In genomic region chr15:81291916-81292424, GRCh38 we compare ENCODE assay signal across 17 cellular contexts. TPM values are rescaled to one million over a fixed set of nuclear protein-coding genes. Genes with fewer than 3 reads are reported as not detected.
DNase-seq lines count a peak whose midpoint lies in the region; ATAC-seq, FAIRE-seq and TF ChIP-seq lines count a peak whose summit lies in the region.
"Had no signal": no experiment of that assay in that cellular context is flagged by ENCODE, and none has a peak within 500 bp of the region (broad histone marks: within the 10 kb centered on the region; RNA-seq: fewer than 3 reads in every experiment).

No MANE protein-coding gene starts in this region.

- intact Hi-C loops in dorsolateral prefrontal cortex (cut with DNase I) = no loop called here
- intact Hi-C loops in mammary epithelial cell (cut with micrococcal nuclease) = no loop called here

- peak overlapping the region; percentile 91 to 100 (median 98) for H3K27ac Mint-ChIP-seq in CD8-positive, alpha-beta memory T cell
- peak overlapping the region; percentile 60 to 92 for H3K27ac Mint-ChIP-seq in activated naive CD4-positive, alpha-beta T cell treated with anti-CD3 and anti-CD28 coated beads, Interleukin-2, amount 50 U/mL, for 72 hours

- no peak for ATAC-seq in activated naive CD4-positive, alpha-beta T cell treated with anti-CD3 and anti-CD28 coated beads, Interleukin-2, amount 50 U/mL, for 72 hours

- H3K9me3 ChIP-seq in CD8-positive, alpha-beta memory T cell (ENCODE audit: low read length) = no peaks in the 10 kb centered on the region
- H3K9me3 ChIP-seq in neutrophil = no peaks in the 10 kb centered on the region
- no peaks in the 10 kb centered on the region for H3K9me3 ChIP-seq in mammary epithelial cell (replicated peaks; ENCODE audit: insufficient read depth, low read length)
- H3K9me3 ChIP-seq: esophagus muscularis mucosa, heart left ventricle had no signal

- no peak overlapping the region for H2AFZ ChIP-seq in mammary epithelial cell (ENCODE audit: low read depth, low read length)

- POLR2A ChIA-PET in CD8-positive, alpha-beta memory T cell (lab: Charles Lee) = interaction anchor here (0.7 to 1.4 kb wide), 3 partner anchors 10 to 597 kb away, joined by 4 to 7 read pairs (median 5); partner anchors contain the start of genes ABHD17C and STARD5

- no peaks in the 10 kb centered on the region for H3K27me3 ChIP-seq in CD8-positive, alpha-beta memory T cell (ENCODE audit: insufficient read depth, low read length, poor library complexity, severe bottlenecking)
- no peaks in the 10 kb centered on the region for H3K27me3 ChIP-seq in neutrophil
- no peaks in the 10 kb centered on the region for H3K27me3 ChIP-seq in dorsolateral prefrontal cortex
- no peaks in the 10 kb centered on the region for H3K27me3 ChIP-seq in mammary epithelial cell (ENCODE audit: insufficient read depth, low read length)
- H3K27me3 ChIP-seq: heart left ventricle had no signal

- in situ Hi-C loops in mammary epithelial cell (cut with MboI; ENCODE audit: low sequenced_read_pairs in 2 of 2) = no loop called here

- peaks cover 92% of the 10 kb centered on the region for H3K4me1 ChIP-seq in CD8-positive, alpha-beta memory T cell (ENCODE audit: insufficient read depth, low read length)
- H3K4me1 ChIP-seq in neutrophil (ENCODE audit: control insufficient read depth in 1 of 2, insufficient read depth in 1 of 2, low read depth in 1 of 2, low read length in 1 of 2) = peaks cover 68 to 73% of the 10 kb centered on the region in 2 experiments
- H3K4me1 ChIP-seq in mammary epithelial cell (ENCODE audit: insufficient read depth, low read length) = peaks cover 6% of the 10 kb centered on the region

- H3K27me3 Mint-ChIP-seq in CD8-positive, alpha-beta memory T cell = peaks cover 0 to 2% of the 10 kb centered on the region in 2 donors

- TF ChIP-seq POLR2A in GM12892 (IDR thresholded peaks at IDR 0.05; ENCODE audit: low read depth, low read length) = 0 out of 2 replicates have a peak, but pooled peaks have one; percentile 32

- H3K36me3 ChIP-seq in CD8-positive, alpha-beta memory T cell (ENCODE audit: insufficient read depth, low read length) = peaks cover under 1% of the 10 kb centered on the region
- H3K36me3 ChIP-seq in neutrophil (no peaks in the 10 kb centered on the region), mammary epithelial cell (ENCODE audit: insufficient read depth, low read length) (no peaks in the 10 kb centered on the region)

- no peak for DNase-seq in CD8-positive, alpha-beta memory T cell
- DNase-seq in GM12892 (ENCODE audit: insufficient read length) (no peak), dorsolateral prefrontal cortex (no peak), mammary epithelial cell (no peak), NCI-H1417 treated with DMSO at 0.1 percent for 48 hours (lab: John Stamatoyannopoulos, UW) (no peak)
- no peak for DNase-seq in activated naive CD4-positive, alpha-beta T cell treated with anti-CD3 and anti-CD28 coated beads, Interleukin-2, amount 50 U/mL, for 72 hours (ENCODE audit: low spot score in 2 of 2)
- DNase-seq: amniotic stem cell, kidney glomerular epithelial cell, NCI-H1694, NCI-H526 had no signal

- peak overlapping the region; percentile 42 for H3K4me3 ChIP-seq in CD8-positive, alpha-beta memory T cell (ENCODE audit: low read length)
- no peak overlapping the region for H3K4me3 ChIP-seq in neutrophil (ENCODE audit: low read depth in 1 of 2, low read length in 1 of 2)
- H3K4me3 ChIP-seq in dorsolateral prefrontal cortex = no peak overlapping the region
- H3K4me3 ChIP-seq in mammary epithelial cell (replicated peaks in 1 of 3; ENCODE audit: insufficient read depth in 1 of 3, low read depth in 2 of 3, low read length in 3 of 3) = no peak overlapping the region
- H3K4me3 ChIP-seq: esophagus muscularis mucosa had no signal

- TF ChIP-seq CTCF in neutrophil (IDR thresholded peaks at IDR 0.05) = no peak
- no peak for TF ChIP-seq CTCF in dorsolateral prefrontal cortex (IDR thresholded peaks at IDR 0.05 in 54 of 56, conservative IDR thresholded peaks at IDR 0.05 in 2 of 56; ENCODE audit: low read depth in 1 of 56, partially characterized antibody in 56 of 56)
- TF ChIP-seq CTCF in mammary epithelial cell (conservative IDR thresholded peaks at IDR 0.05 in 1 of 2, IDR thresholded peaks at IDR 0.05 in 1 of 2; ENCODE audit: extremely low read depth in 1 of 2, insufficient read depth in 1 of 2, low read depth in 1 of 2, low read length in 2 of 2) = no peak

- CTCF ChIA-PET in CD8-positive, alpha-beta memory T cell (lab: Charles Lee) = interaction anchor here (0.7 to 5.8 kb wide), 6 partner anchors 10 to 33 kb away, joined by 3 to 37 read pairs (median 8); partner anchors contain the start of gene STARD5
- CTCF ChIA-PET in mammary epithelial cell (lab: Charles Lee; ENCODE audit: low non-redundant PET) = no interaction called here

- dilution Hi-C loops in mammary epithelial cell (cut with HindIII; ENCODE audit: low sequenced_read_pairs) = no loop called here

- no peak for FAIRE-seq in GM12892 (lab: Jason Lieb, UNC)
- FAIRE-seq: colon, H54, urothelium cell line had no signal

- no peaks in the 10 kb centered on the region for H3K9me3 Mint-ChIP-seq in CD8-positive, alpha-beta memory T cell
- peaks cover 6 to 12% of the 10 kb centered on the region in 2 donors for H3K9me3 Mint-ChIP-seq in activated naive CD4-positive, alpha-beta T cell treated with anti-CD3 and anti-CD28 coated beads, Interleukin-2, amount 50 U/mL, for 72 hours

- no peaks in the 10 kb centered on the region for H3K79me2 ChIP-seq in mammary epithelial cell (ENCODE audit: insufficient read depth, low read length)

- H3K27ac ChIP-seq in CD8-positive, alpha-beta memory T cell (ENCODE audit: low read depth, low read length) = peak overlapping the region; percentile 52
- H3K27ac ChIP-seq in neutrophil (peak overlapping the region; percentile 96), dorsolateral prefrontal cortex (no peak overlapping the region), mammary epithelial cell (ENCODE audit: insufficient read depth, low read depth, low read length) (no peak overlapping the region)
- H3K27ac ChIP-seq: esophagus muscularis mucosa had no signal

- no TSS peak for BruUV-seq in mammary epithelial cell (replicated peaks; lab: Mats Ljungman, UMichigan)

- H3K9ac ChIP-seq in mammary epithelial cell (ENCODE audit: insufficient read depth, low read length) = no peak overlapping the region

- H3K36me3 Mint-ChIP-seq in CD8-positive, alpha-beta memory T cell = peaks cover 4 to 6% (median 4%) of the 10 kb centered on the region in 3 donors
- peaks cover 17 to 32% of the 10 kb centered on the region in 2 donors for H3K36me3 Mint-ChIP-seq in activated naive CD4-positive, alpha-beta T cell treated with anti-CD3 and anti-CD28 coated beads, Interleukin-2, amount 50 U/mL, for 72 hours

- peak overlapping the region; percentile 31 to 100 (median 84) for H3K4me3 Mint-ChIP-seq in CD8-positive, alpha-beta memory T cell
- H3K4me3 Mint-ChIP-seq: CD14-positive monocyte had no signal

- no peaks in the 10 kb centered on the region for H4K20me1 ChIP-seq in mammary epithelial cell (ENCODE audit: insufficient read depth, low read length)

- 75% methylated on average over 3 of the region's 3 CpGs for WGBS in mammary epithelial cell (ENCODE audit: low coverage, missing lambda C conversion rate)

- peaks cover 85 to 96% (median 94%) of the 10 kb centered on the region in 3 donors for H3K4me1 Mint-ChIP-seq in CD8-positive, alpha-beta memory T cell

- no peak overlapping the region for H3K4me2 ChIP-seq in mammary epithelial cell (ENCODE audit: insufficient read depth, low read depth, low read length)

RNA-seq across cellular contexts. Expression of gene STARD5, which starts 32.0 kb away (rescaled TPM):
- total RNA-seq in CD8-positive, alpha-beta memory T cell = 1 to 10 TPM; 4.4 to 5.8 TPM
- 2.6 TPM for polyA plus RNA-seq in CD8-positive, alpha-beta memory T cell
- 4.0 TPM for polyA plus RNA-seq in GM12892 (2012; ENCODE audit: missing spikeins)
- total RNA-seq in activated naive CD4-positive, alpha-beta T cell treated with anti-CD3 and anti-CD28 coated beads, Interleukin-2, amount 50 U/mL, for 72 hours = 1 to 10 TPM; 8.0 to 8.8 TPM
- total RNA-seq in dorsolateral prefrontal cortex (10 to 100 TPM in 53 of 120 experiments, 1 to 10 TPM in 67; 4.8 to 16.1 (median 9.5) TPM), mammary epithelial cell (10 to 100 TPM; 10.2 to 19.1 TPM)
- 29.0 TPM for polyA plus RNA-seq in mammary epithelial cell
- 9.8 TPM for polyA minus RNA-seq in mammary epithelial cell

Comparison
In these comparisons a context has a peak if more than half of its experiments do, and no peak if none do; other contexts are left out.
1. H3K27ac ChIP-seq: peak in CD8-positive, alpha-beta memory T cell (single experiment) and neutrophil (single experiment); none in dorsolateral prefrontal cortex (0 of 59) and mammary epithelial cell (single experiment).